ENCODE assay signal across 9 cellular contexts in genomic region chr17:81867952-81868673, GRCh38. TPM values are rescaled to one million over a fixed set of nuclear protein-coding genes. Genes with fewer than 3 reads are reported as not detected.
DNase-seq lines count a peak whose midpoint lies in the region; ATAC-seq, FAIRE-seq and TF ChIP-seq lines count a peak whose summit lies in the region.
"Had no signal": no experiment of that assay in that cellular context is flagged by ENCODE, and none has a peak within 500 bp of the region (broad histone marks: within the 10 kb centered on the region; RNA-seq: fewer than 3 reads in every experiment).

No MANE protein-coding gene starts in this region.

- peaks cover 87% of the 10 kb centered on the region for H3K4me1 ChIP-seq in HepG2 (ENCODE audit: insufficient read depth, low read length)
- peaks cover 0 to 34% of the 10 kb centered on the region in 2 donors for H3K4me1 ChIP-seq in uterus

- FAIRE-seq in HepG2 (lab: Jason Lieb, UNC): no peak

- 0 out of 2 replicates have a peak overlapping the region, but pooled peaks have one; percentile 1 for H3K9ac ChIP-seq in HepG2 (ENCODE audit: insufficient read depth, low read depth, low read length)

- peak overlapping the region; percentile 45 for H3K4me3 Mint-ChIP-seq in activated CD8-positive, alpha-beta T cell treated with anti-CD3 and anti-CD28 coated beads for 36 hours

- POLR2A ChIA-PET in activated CD8-positive, alpha-beta T cell treated with anti-CD3 and anti-CD28 coated beads for 36 hours (lab: Charles Lee): interaction anchor here (1.0 to 7.3 kb wide), 8 partner anchors 10 to 210 kb away, joined by 3 to 73 read pairs (median 4); partner anchors contain the start of gene MCRIP1
- POLR2A ChIA-PET in HepG2 (lab: Yijun Ruan, JAX): interaction anchor here (0.7 to 3.8 kb wide), 9 partner anchors 10 to 236 kb away, joined by 3 to 15 read pairs (median 6); partner anchors contain the start of genes CENPX, LRRC45, MAFG and NPB

- H3K27ac ChIP-seq in HepG2 (ENCODE audit: extremely low read length, insufficient read depth, low read length): peak overlapping the region; percentile 45
- peak overlapping the region; percentile 96 to 97 for H3K27ac ChIP-seq in uterus

- TF ChIP-seq CTCF in activated CD8-positive, alpha-beta T cell treated with anti-CD3 and anti-CD28 coated beads for 36 hours (IDR thresholded peaks at IDR 0.05): no peak
- TF ChIP-seq CTCF in HepG2 (CRISPR knock-in tag; IDR thresholded peaks at IDR 0.05): 0 out of 2 replicates have a peak, but pooled peaks have one; percentile 1
- TF ChIP-seq CTCF in uterus (IDR thresholded peaks at IDR 0.05): no peak

- TF ChIP-seq POLR2A in HepG2 (IDR thresholded peaks at IDR 0.05; ENCODE audit: insufficient read depth in 1 of 2, low read depth in 2 of 2, low read length in 2 of 2) (peak in 1 of 2 experiments; percentile 71; a peak in 2 of 4 replicates), uterus (IDR thresholded peaks at IDR 0.05) (no peak)

- WGBS in HepG2 (ENCODE audit: low lambda C conversion rate): 91% methylated on average over 26 of the region's 31 CpGs

- peaks cover 53% of the 10 kb centered on the region; the same call in 1 of the 2 replicates for H4K20me1 ChIP-seq in HepG2 (ENCODE audit: insufficient read depth, low read length)

- H3K79me2 ChIP-seq in HepG2 (ENCODE audit: insufficient read depth, low read length): peaks cover 38% of the 10 kb centered on the region

- DNase-seq in stimulated activated CD4-positive, alpha-beta T cell treated with anti-CD3 and anti-CD28 coated beads, Interleukin-12 subunit alpha, Interleukin-12 subunit beta, amount 100 ng/mL, for 4 hours: peak; percentile 23
- no peak for DNase-seq in stimulated activated CD4-positive, alpha-beta T cell treated with anti-CD3 and anti-CD28 coated beads, Interleukin-4, amount 100 ng/mL, for 1 hour
- peak; percentile 32 for DNase-seq in activated CD8-positive, alpha-beta T cell treated with anti-CD3 and anti-CD28 coated beads for 36 hours
- DNase-seq in HepG2 (ENCODE audit: low spot score) (no peak), uterus (no peak), NCI-H1092 (lab: John Stamatoyannopoulos, UW) (no peak), NCI-H446 treated with DMSO at 0.1 percent for 48 hours (lab: John Stamatoyannopoulos, UW) (no peak)

- peaks cover 46% of the 10 kb centered on the region for H3K36me3 Mint-ChIP-seq in activated CD8-positive, alpha-beta T cell treated with anti-CD3 and anti-CD28 coated beads for 36 hours (ENCODE audit: low read depth)

- TF ChIP-seq RAD21 in HepG2 (CRISPR knock-in tag; IDR thresholded peaks at IDR 0.05): no peak

- no peaks in the 10 kb centered on the region for H3K27me3 ChIP-seq in HepG2 (ENCODE audit: control insufficient read depth in 1 of 2, insufficient read depth in 2 of 2, low read length in 2 of 2)
- H3K27me3 ChIP-seq in uterus: no peaks in the 10 kb centered on the region

- no peak; a peak in 1 of 4 replicates for TF ChIP-seq EP300 in HepG2 (IDR thresholded peaks at IDR 0.05; ENCODE audit: low read depth in 2 of 2, low read length in 2 of 2)
- TF ChIP-seq EP300 in HepG2 (CRISPR knock-in tag; IDR thresholded peaks at IDR 0.05; ENCODE audit: borderline replicate concordance): no peak

- H3K4me2 ChIP-seq in HepG2 (ENCODE audit: low read depth, low read length): no peak overlapping the region

- no peak for ATAC-seq in activated CD8-positive, alpha-beta T cell treated with anti-CD3 and anti-CD28 coated beads for 36 hours
- peak; percentile 3 for ATAC-seq in HepG2
- no peak for ATAC-seq in HG03108 (IDR thresholded peaks at IDR 0.05; ENCODE audit: unreplicated experiment)

- no peaks in the 10 kb centered on the region for H3K9me3 Mint-ChIP-seq in activated CD8-positive, alpha-beta T cell treated with anti-CD3 and anti-CD28 coated beads for 36 hours

- intact Hi-C loops in activated CD8-positive, alpha-beta T cell treated with anti-CD3 and anti-CD28 coated beads for 36 hours (cut with micrococcal nuclease): no loop called here
- intact Hi-C loops in HepG2 (cut with micrococcal nuclease; ENCODE audit: unreplicated experiment): loop anchor here (5.0 kb wide), 1 partner anchor 154 kb away; the partner anchor contains the start of genes CENPX and LRRC45
- intact Hi-C loops in uterus (cut with DNase I; ENCODE audit: low total_unique reads): no loop called here

- in situ Hi-C loops in HepG2 (cut with HindIII; ENCODE audit: extremely low pct_ligation_motif_present, low pct_unique_long_range_greater_than_20kb): no loop called here

- CTCF ChIA-PET in activated CD8-positive, alpha-beta T cell treated with anti-CD3 and anti-CD28 coated beads for 36 hours (lab: Charles Lee): interaction anchor here (1.0 kb wide), 2 partner anchors 99 to 162 kb away, joined by 3 read pairs; no protein-coding TSS in a partner anchor
- CTCF ChIA-PET in HepG2 (lab: Yijun Ruan, JAX; ENCODE audit: low intra/inter-chr PET ratio, low total read pairs): no interaction called here

- H2AFZ ChIP-seq in HepG2 (ENCODE audit: low read length): no peak overlapping the region

- BruUV-seq in HepG2 (replicated peaks; lab: Mats Ljungman, UMichigan): no TSS peak

- H3K36me3 ChIP-seq in HepG2 (replicated peaks in 1 of 2; ENCODE audit: control insufficient read depth in 1 of 2, insufficient read depth in 2 of 2, low read length in 2 of 2) (peaks cover 18 to 35% of the 10 kb centered on the region in 2 experiments), uterus (no peaks in the 10 kb centered on the region)

- H3K9me3 ChIP-seq in HepG2 (ENCODE audit: low read length): no peaks in the 10 kb centered on the region
- H3K9me3 ChIP-seq in uterus: no peaks in the 10 kb centered on the region

- H3K27ac Mint-ChIP-seq in activated CD8-positive, alpha-beta T cell treated with anti-CD3 and anti-CD28 coated beads for 36 hours: peak overlapping the region; percentile 83

- peaks cover 39% of the 10 kb centered on the region for H3K4me1 Mint-ChIP-seq in activated CD8-positive, alpha-beta T cell treated with anti-CD3 and anti-CD28 coated beads for 36 hours (ENCODE audit: low read depth)

- H3K4me3 ChIP-seq in HepG2 (replicated peaks in 1 of 3; ENCODE audit: insufficient read depth in 1 of 3, low read depth in 2 of 3, low read length in 3 of 3) (no peak overlapping the region), uterus (no peak overlapping the region)

- no peaks in the 10 kb centered on the region for H3K27me3 Mint-ChIP-seq in activated CD8-positive, alpha-beta T cell treated with anti-CD3 and anti-CD28 coated beads for 36 hours

RNA-seq across cellular contexts. Expression of gene ARHGDIA, which starts 3.0 kb away (rescaled TPM):
- 100 to 1,000 TPM; 450 to 470 TPM for total RNA-seq in activated CD8-positive, alpha-beta T cell treated with anti-CD3 and anti-CD28 coated beads for 36 hours
- 64.0 and 120 TPM in 2 replicates for total RNA-seq in HepG2 (2016; rRNA removed; fragmentation: Illumina TruSeq; extraction: Trizol)
- total RNA-seq in HepG2 (2016; cell fraction: cytosol; rRNA removed; fragmentation: Illumina TruSeq; extraction: Trizol; ENCODE audit: low read depth): 25.7 and 26.7 TPM in 2 replicates
- total RNA-seq in HepG2 (2016; cell fraction: insoluble cytoplasmic fraction; rRNA removed; fragmentation: Illumina TruSeq; extraction: Trizol): 73.7 and 111 TPM in 2 replicates
- 68.1 and 73.5 TPM in 2 replicates for total RNA-seq in HepG2 (2016; cell fraction: membrane; rRNA removed; fragmentation: Illumina TruSeq; extraction: Trizol)
- 66.3 and 84.1 TPM in 2 replicates for total RNA-seq in HepG2 (2016; cell fraction: nucleus; rRNA removed; fragmentation: Illumina TruSeq; extraction: Trizol)
- polyA plus RNA-seq in HepG2 (2011; rRNA removed): 40.0 and 52.1 TPM in 2 replicates
- 61.3 and 96.2 TPM in 2 replicates for polyA plus RNA-seq in HepG2 (2011; cell fraction: cytosol; rRNA removed)
- 174 and 191 TPM in 2 replicates for polyA plus RNA-seq in HepG2 (2011; cell fraction: nucleus; rRNA removed)
- polyA plus RNA-seq in HepG2 (2012): 159 and 169 TPM in 2 replicates
- polyA plus RNA-seq in HepG2 (2016; cell fraction: cytosol; fragmentation: Illumina TruSeq; extraction: Trizol; ENCODE audit: low read depth): 89.7 and 102 TPM in 2 replicates
- polyA plus RNA-seq in HepG2 (2016; cell fraction: insoluble cytoplasmic fraction; fragmentation: Illumina TruSeq; extraction: Trizol; ENCODE audit: low read depth): 221 and 287 TPM in 2 replicates
- 171 and 188 TPM in 2 replicates for polyA plus RNA-seq in HepG2 (2016; cell fraction: membrane; fragmentation: Illumina TruSeq; extraction: Trizol; ENCODE audit: low read depth)
- 248 and 249 TPM in 2 replicates for polyA plus RNA-seq in HepG2 (2016; cell fraction: nucleus; fragmentation: Illumina TruSeq; extraction: Trizol; ENCODE audit: insufficient read depth, low read depth)
- 35.7 and 46.7 TPM in 2 replicates for polyA minus RNA-seq in HepG2 (2011; rRNA and poly(A)+ RNA removed; ENCODE audit: low replicate concordance)
- polyA minus RNA-seq in HepG2 (2011; cell fraction: cytosol; rRNA and poly(A)+ RNA removed): 54.0 and 54.8 TPM in 2 replicates
- polyA minus RNA-seq in HepG2 (2011; cell fraction: nucleus; rRNA and poly(A)+ RNA removed): 52.7 and 57.6 TPM in 2 replicates
- 100 to 1,000 TPM in 1 of 4 donors, 10 to 100 TPM in 3; 31.2 to 350 (median 55.1) TPM for total RNA-seq in uterus

RNA-seq across cellular contexts. Expression of gene P4HB, which starts 7.8 kb away (rescaled TPM):
- 100 to 1,000 TPM; 408 to 434 TPM for total RNA-seq in activated CD8-positive, alpha-beta T cell treated with anti-CD3 and anti-CD28 coated beads for 36 hours
- 337 and 782 TPM in 2 replicates for total RNA-seq in HepG2 (2016; rRNA removed; fragmentation: Illumina TruSeq; extraction: Trizol)
- total RNA-seq in HepG2 (2016; cell fraction: cytosol; rRNA removed; fragmentation: Illumina TruSeq; extraction: Trizol; ENCODE audit: low read depth): 162 and 167 TPM in 2 replicates
- total RNA-seq in HepG2 (2016; cell fraction: insoluble cytoplasmic fraction; rRNA removed; fragmentation: Illumina TruSeq; extraction: Trizol): 282 and 813 TPM in 2 replicates
- total RNA-seq in HepG2 (2016; cell fraction: membrane; rRNA removed; fragmentation: Illumina TruSeq; extraction: Trizol): 299 and 300 TPM in 2 replicates
- total RNA-seq in HepG2 (2016; cell fraction: nucleus; rRNA removed; fragmentation: Illumina TruSeq; extraction: Trizol): 801 and 884 TPM in 2 replicates
- 181 and 185 TPM in 2 replicates for polyA plus RNA-seq in HepG2 (2011; rRNA removed)
- polyA plus RNA-seq in HepG2 (2011; cell fraction: cytosol; rRNA removed): 150 and 176 TPM in 2 replicates
- polyA plus RNA-seq in HepG2 (2011; cell fraction: nucleus; rRNA removed): 517 and 557 TPM in 2 replicates
- polyA plus RNA-seq in HepG2 (2012): 1,462 and 1,524 TPM in 2 replicates
- 236 TPM in 2 replicates for polyA plus RNA-seq in HepG2 (2016; cell fraction: cytosol; fragmentation: Illumina TruSeq; extraction: Trizol; ENCODE audit: low read depth)
- polyA plus RNA-seq in HepG2 (2016; cell fraction: insoluble cytoplasmic fraction; fragmentation: Illumina TruSeq; extraction: Trizol; ENCODE audit: low read depth): 494 and 566 TPM in 2 replicates
- 378 and 399 TPM in 2 replicates for polyA plus RNA-seq in HepG2 (2016; cell fraction: membrane; fragmentation: Illumina TruSeq; extraction: Trizol; ENCODE audit: low read depth)
- 2,290 and 2,428 TPM in 2 replicates for polyA plus RNA-seq in HepG2 (2016; cell fraction: nucleus; fragmentation: Illumina TruSeq; extraction: Trizol; ENCODE audit: insufficient read depth, low read depth)
- polyA minus RNA-seq in HepG2 (2011; rRNA and poly(A)+ RNA removed; ENCODE audit: low replicate concordance): 90.8 and 213 TPM in 2 replicates
- 303 and 378 TPM in 2 replicates for polyA minus RNA-seq in HepG2 (2011; cell fraction: cytosol; rRNA and poly(A)+ RNA removed)
- 250 and 278 TPM in 2 replicates for polyA minus RNA-seq in HepG2 (2011; cell fraction: nucleus; rRNA and poly(A)+ RNA removed)
- total RNA-seq in uterus: 100 to 1,000 TPM; 199 to 504 (median 304) TPM

RNA-seq across cellular contexts. Expression of gene ALYREF, which starts 23.3 kb away (rescaled TPM):
- 100 to 1,000 TPM; 241 TPM for total RNA-seq in activated CD8-positive, alpha-beta T cell treated with anti-CD3 and anti-CD28 coated beads for 36 hours
- total RNA-seq in HepG2 (2016; rRNA removed; fragmentation: Illumina TruSeq; extraction: Trizol) (264 and 269 TPM in 2 replicates), uterus (10 to 100 TPM in 3 of 4 donors, 1 to 10 TPM in 1; 3.2 to 82.1 (median 34.5) TPM)
- 86.2 and 89.3 TPM in 2 replicates for total RNA-seq in HepG2 (2016; cell fraction: cytosol; rRNA removed; fragmentation: Illumina TruSeq; extraction: Trizol; ENCODE audit: low read depth)
- total RNA-seq in HepG2 (2016; cell fraction: insoluble cytoplasmic fraction; rRNA removed; fragmentation: Illumina TruSeq; extraction: Trizol): 272 and 275 TPM in 2 replicates
- 108 and 110 TPM in 2 replicates for total RNA-seq in HepG2 (2016; cell fraction: membrane; rRNA removed; fragmentation: Illumina TruSeq; extraction: Trizol)
- total RNA-seq in HepG2 (2016; cell fraction: nucleus; rRNA removed; fragmentation: Illumina TruSeq; extraction: Trizol): 101 and 105 TPM in 2 replicates
- 58.4 and 59.8 TPM in 2 replicates for polyA plus RNA-seq in HepG2 (2011; rRNA removed)
- 45.3 and 72.1 TPM in 2 replicates for polyA plus RNA-seq in HepG2 (2011; cell fraction: cytosol; rRNA removed)
- 54.3 and 67.4 TPM in 2 replicates for polyA plus RNA-seq in HepG2 (2011; cell fraction: nucleus; rRNA removed)
- 42.1 and 68.4 TPM in 2 replicates for polyA plus RNA-seq in HepG2 (2012)
- polyA plus RNA-seq in HepG2 (2016; cell fraction: cytosol; fragmentation: Illumina TruSeq; extraction: Trizol; ENCODE audit: low read depth): 78.5 and 81.9 TPM in 2 replicates
- polyA plus RNA-seq in HepG2 (2016; cell fraction: insoluble cytoplasmic fraction; fragmentation: Illumina TruSeq; extraction: Trizol; ENCODE audit: low read depth): 267 TPM in 2 replicates
- 83.5 and 93.6 TPM in 2 replicates for polyA plus RNA-seq in HepG2 (2016; cell fraction: membrane; fragmentation: Illumina TruSeq; extraction: Trizol; ENCODE audit: low read depth)
- polyA plus RNA-seq in HepG2 (2016; cell fraction: nucleus; fragmentation: Illumina TruSeq; extraction: Trizol; ENCODE audit: insufficient read depth, low read depth): 158 and 162 TPM in 2 replicates
- 80.4 and 133 TPM in 2 replicates for polyA minus RNA-seq in HepG2 (2011; rRNA and poly(A)+ RNA removed; ENCODE audit: low replicate concordance)
- 40.2 and 48.3 TPM in 2 replicates for polyA minus RNA-seq in HepG2 (2011; cell fraction: cytosol; rRNA and poly(A)+ RNA removed)
- polyA minus RNA-seq in HepG2 (2011; cell fraction: nucleus; rRNA and poly(A)+ RNA removed): 44.9 and 56.4 TPM in 2 replicates

RNA-seq across cellular contexts. Expression of gene ANAPC11, which starts 23.4 kb away (rescaled TPM):
- 100 to 1,000 TPM; 122 to 130 TPM for total RNA-seq in activated CD8-positive, alpha-beta T cell treated with anti-CD3 and anti-CD28 coated beads for 36 hours
- total RNA-seq in HepG2 (2016; rRNA removed; fragmentation: Illumina TruSeq; extraction: Trizol) (114 and 127 TPM in 2 replicates), uterus (10 to 100 TPM; 45.9 to 72.6 (median 61.5) TPM)
- total RNA-seq in HepG2 (2016; cell fraction: cytosol; rRNA removed; fragmentation: Illumina TruSeq; extraction: Trizol; ENCODE audit: low read depth): 131 and 197 TPM in 2 replicates
- total RNA-seq in HepG2 (2016; cell fraction: insoluble cytoplasmic fraction; rRNA removed; fragmentation: Illumina TruSeq; extraction: Trizol): 108 and 128 TPM in 2 replicates
- 131 and 179 TPM in 2 replicates for total RNA-seq in HepG2 (2016; cell fraction: membrane; rRNA removed; fragmentation: Illumina TruSeq; extraction: Trizol)
- total RNA-seq in HepG2 (2016; cell fraction: nucleus; rRNA removed; fragmentation: Illumina TruSeq; extraction: Trizol): 50.9 and 64.4 TPM in 2 replicates
- 235 and 250 TPM in 2 replicates for polyA plus RNA-seq in HepG2 (2011; rRNA removed)
- polyA plus RNA-seq in HepG2 (2011; cell fraction: cytosol; rRNA removed): 444 and 596 TPM in 2 replicates
- 192 and 202 TPM in 2 replicates for polyA plus RNA-seq in HepG2 (2011; cell fraction: nucleus; rRNA removed)
- 95.6 and 161 TPM in 2 replicates for polyA plus RNA-seq in HepG2 (2012)
- polyA plus RNA-seq in HepG2 (2016; cell fraction: cytosol; fragmentation: Illumina TruSeq; extraction: Trizol; ENCODE audit: low read depth): 209 and 306 TPM in 2 replicates
- polyA plus RNA-seq in HepG2 (2016; cell fraction: insoluble cytoplasmic fraction; fragmentation: Illumina TruSeq; extraction: Trizol; ENCODE audit: low read depth): 119 and 120 TPM in 2 replicates
- 162 and 209 TPM in 2 replicates for polyA plus RNA-seq in HepG2 (2016; cell fraction: membrane; fragmentation: Illumina TruSeq; extraction: Trizol; ENCODE audit: low read depth)
- 107 and 109 TPM in 2 replicates for polyA plus RNA-seq in HepG2 (2016; cell fraction: nucleus; fragmentation: Illumina TruSeq; extraction: Trizol; ENCODE audit: insufficient read depth, low read depth)
- 68.6 and 147 TPM in 2 replicates for polyA minus RNA-seq in HepG2 (2011; rRNA and poly(A)+ RNA removed; ENCODE audit: low replicate concordance)
- polyA minus RNA-seq in HepG2 (2011; cell fraction: cytosol; rRNA and poly(A)+ RNA removed): 32.2 and 42.7 TPM in 2 replicates
- 23.0 and 25.9 TPM in 2 replicates for polyA minus RNA-seq in HepG2 (2011; cell fraction: nucleus; rRNA and poly(A)+ RNA removed)

RNA-seq across cellular contexts. Expression of gene PPP1R27, which starts 33.3 kb away (rescaled TPM):
- total RNA-seq in activated CD8-positive, alpha-beta T cell treated with anti-CD3 and anti-CD28 coated beads for 36 hours: not detected
- 0.69 and 1.00 TPM in 2 replicates for total RNA-seq in HepG2 (2016; rRNA removed; fragmentation: Illumina TruSeq; extraction: Trizol)
- 0.71 and 2.3 TPM in 2 replicates for total RNA-seq in HepG2 (2016; cell fraction: cytosol; rRNA removed; fragmentation: Illumina TruSeq; extraction: Trizol; ENCODE audit: low read depth)
- 1.3 TPM in 1 of 2 replicates, not detected in the other for total RNA-seq in HepG2 (2016; cell fraction: insoluble cytoplasmic fraction; rRNA removed; fragmentation: Illumina TruSeq; extraction: Trizol)
- total RNA-seq in HepG2 (2016; cell fraction: membrane; rRNA removed; fragmentation: Illumina TruSeq; extraction: Trizol): 1.00 and 1.2 TPM in 2 replicates
- total RNA-seq in HepG2 (2016; cell fraction: nucleus; rRNA removed; fragmentation: Illumina TruSeq; extraction: Trizol): 0.91 and 1.8 TPM in 2 replicates
- polyA plus RNA-seq in HepG2 (2011; rRNA removed): 0.17 and 0.33 TPM in 2 replicates
- polyA plus RNA-seq in HepG2 (2011; cell fraction: cytosol; rRNA removed): 0.55 and 1.1 TPM in 2 replicates
- 1.6 and 2.8 TPM in 2 replicates for polyA plus RNA-seq in HepG2 (2011; cell fraction: nucleus; rRNA removed)
- polyA plus RNA-seq in HepG2 (2012): 0.34 and 0.52 TPM in 2 replicates
- polyA plus RNA-seq in HepG2 (2016; cell fraction: cytosol; fragmentation: Illumina TruSeq; extraction: Trizol; ENCODE audit: low read depth): 0.57 and 1.0 TPM in 2 replicates
- 1.7 TPM in 1 of 2 replicates, not detected in the other for polyA plus RNA-seq in HepG2 (2016; cell fraction: insoluble cytoplasmic fraction; fragmentation: Illumina TruSeq; extraction: Trizol; ENCODE audit: low read depth)
- 0.56 TPM in 1 of 2 replicates, not detected in the other for polyA plus RNA-seq in HepG2 (2016; cell fraction: membrane; fragmentation: Illumina TruSeq; extraction: Trizol; ENCODE audit: low read depth)
- 2.1 TPM in 1 of 2 replicates, not detected in the other for polyA plus RNA-seq in HepG2 (2016; cell fraction: nucleus; fragmentation: Illumina TruSeq; extraction: Trizol; ENCODE audit: insufficient read depth, low read depth)
- 0.09 and 0.88 TPM in 2 replicates for polyA minus RNA-seq in HepG2 (2011; rRNA and poly(A)+ RNA removed; ENCODE audit: low replicate concordance)
- polyA minus RNA-seq in HepG2 (2011; cell fraction: cytosol; rRNA and poly(A)+ RNA removed): not detected in 2 replicates
- 1.9 TPM in 1 of 2 replicates, not detected in the other for polyA minus RNA-seq in HepG2 (2011; cell fraction: nucleus; rRNA and poly(A)+ RNA removed)
- 1 to 10 TPM in 1 of 4 donors, not detected in 3; 1.6 TPM for total RNA-seq in uterus
- total RNA-seq: cerebellum had no signal

Comparison
In these comparisons a context has a peak if more than half of its experiments do, and no peak if none do; other contexts are left out.
1. DNase-seq: peak in stimulated activated CD4-positive, alpha-beta T cell treated with anti-CD3 and anti-CD28 coated beads, Interleukin-12 subunit alpha, Interleukin-12 subunit beta, amount 100 ng/mL, for 4 hours (single experiment) and activated CD8-positive, alpha-beta T cell treated with anti-CD3 and anti-CD28 coated beads for 36 hours (single experiment); none in stimulated activated CD4-positive, alpha-beta T cell treated with anti-CD3 and anti-CD28 coated beads, Interleukin-4, amount 100 ng/mL, for 1 hour (single experiment), HepG2 (single experiment), uterus (0 of 2), NCI-H1092 (single experiment) and NCI-H446 treated with DMSO at 0.1 percent for 48 hours (single experiment).